1 cellular context compared by ENCODE assay signal in genomic region chr22:49284389-49284788, GRCh38.
TF ChIP-seq lines count a peak whose summit lies in the region.

No MANE protein-coding gene starts in this region.

TF ChIP-seq in H1, 55 proteins besides CTCF, POLR2A, EP300 and RAD21 (continued from another document):
- TF ChIP-seq CHD7 (IDR thresholded peaks at IDR 0.05; ENCODE audit: insufficient replicate concordance, low read length) = no peak
- no peak for TF ChIP-seq RXRA (IDR thresholded peaks at IDR 0.05; ENCODE audit: insufficient read depth, low read depth, low read length)
- no peak for TF ChIP-seq BACH1 (IDR thresholded peaks at IDR 0.05; ENCODE audit: low read length)
- no peak for TF ChIP-seq SP2 (IDR thresholded peaks at IDR 0.05; ENCODE audit: low read length)
- no peak for TF ChIP-seq SIRT6 (IDR thresholded peaks at IDR 0.05; ENCODE audit: low read length)
- no peak for TF ChIP-seq RFX5 (IDR thresholded peaks at IDR 0.05; ENCODE audit: borderline replicate concordance, low read depth, low read length)
- TF ChIP-seq SIN3A (conservative IDR thresholded peaks at IDR 0.05 in 1 of 2, IDR thresholded peaks at IDR 0.05 in 1 of 2; ENCODE audit: low read depth in 1 of 2, low read length in 2 of 2) = no peak
- TF ChIP-seq TEAD4 (IDR thresholded peaks at IDR 0.05; ENCODE audit: low read depth, low read length) = no peak
- TF ChIP-seq FOSL1 (IDR thresholded peaks at IDR 0.05; ENCODE audit: insufficient read depth, low read depth, low read length) = no peak
